ENCODE assay signal across 3 cellular contexts in the genomic region with DNA sequence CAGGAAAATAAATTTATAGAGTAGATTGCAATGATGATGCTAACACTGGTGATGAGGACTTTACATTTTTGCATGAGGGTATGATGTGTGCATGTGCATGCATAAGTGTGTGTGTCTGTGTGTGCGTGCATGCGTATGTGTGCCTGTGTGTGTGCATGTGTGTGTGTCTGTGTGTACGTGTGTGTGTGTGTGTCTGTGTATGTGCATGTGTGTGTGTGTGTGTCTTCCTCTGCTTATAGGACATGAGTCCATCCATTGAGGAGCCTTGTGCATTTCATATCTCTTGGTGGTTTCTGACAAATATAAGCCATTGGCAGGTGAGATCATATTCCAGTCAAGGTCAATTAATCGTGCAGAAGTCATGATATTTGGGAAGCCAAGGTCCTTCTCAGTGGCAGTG.
TF ChIP-seq lines count a peak whose summit lies in the region.

No MANE protein-coding gene starts in this region.

TF ChIP-seq in GM12891, 5 proteins besides CTCF, POLR2A, EP300 and RAD21:
- TF ChIP-seq PAX5 (IDR thresholded peaks at IDR 0.05; ENCODE audit: insufficient read depth, low read length, severe bottlenecking) (no peak), POU2F2 (IDR thresholded peaks at IDR 0.05; ENCODE audit: low read depth, low read length) (no peak), POLR2AphosphoS5 (IDR thresholded peaks at IDR 0.05; ENCODE audit: low read depth, low read length) (no peak), SPI1 (IDR thresholded peaks at IDR 0.05; ENCODE audit: low read depth, low read length) (no peak), TAF1 (IDR thresholded peaks at IDR 0.05; ENCODE audit: low read depth, low read length) (no peak)
TF ChIP-seq in GM12891: peak in this region for 0.

TF ChIP-seq in H1, 55 proteins besides CTCF, POLR2A, EP300 and RAD21 (continues in another document):
- TF ChIP-seq CHD1 (IDR thresholded peaks at IDR 0.05; ENCODE audit: low read depth, low read length) = no peak
- no peak for TF ChIP-seq CBX8 (IDR thresholded peaks at IDR 0.05; ENCODE audit: borderline replicate concordance, low read depth, low read length)
- TF ChIP-seq, protein P1, sequence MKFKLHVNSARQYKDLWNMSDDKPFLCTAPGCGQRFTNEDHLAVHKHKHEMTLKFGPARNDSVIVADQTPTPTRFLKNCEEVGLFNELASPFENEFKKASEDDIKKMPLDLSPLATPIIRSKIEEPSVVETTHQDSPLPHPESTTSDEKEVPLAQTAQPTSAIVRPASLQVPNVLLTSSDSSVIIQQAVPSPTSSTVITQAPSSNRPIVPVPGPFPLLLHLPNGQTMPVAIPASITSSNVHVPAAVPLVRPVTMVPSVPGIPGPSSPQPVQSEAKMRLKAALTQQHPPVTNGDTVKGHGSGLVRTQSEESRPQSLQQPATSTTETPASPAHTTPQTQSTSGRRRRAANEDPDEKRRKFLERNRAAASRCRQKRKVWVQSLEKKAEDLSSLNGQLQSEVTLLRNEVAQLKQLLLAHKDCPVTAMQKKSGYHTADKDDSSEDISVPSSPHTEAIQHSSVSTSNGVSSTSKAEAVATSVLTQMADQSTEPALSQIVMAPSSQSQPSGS (IDR thresholded peaks at IDR 0.05; ENCODE audit: low read length) = no peak
- TF ChIP-seq CEBPB (IDR thresholded peaks at IDR 0.05; ENCODE audit: low read depth, low read length) = no peak
- no peak for TF ChIP-seq PHF8 (conservative IDR thresholded peaks at IDR 0.05; ENCODE audit: low read depth, low read length)
- no peak for TF ChIP-seq CHD7 (IDR thresholded peaks at IDR 0.05; ENCODE audit: insufficient replicate concordance, low read length)
- TF ChIP-seq NANOG (IDR thresholded peaks at IDR 0.05; ENCODE audit: insufficient read depth, low read depth, low read length, poor library complexity, severe bottlenecking) = no peak
- TF ChIP-seq RXRA (IDR thresholded peaks at IDR 0.05; ENCODE audit: insufficient read depth, low read depth, low read length) = no peak
- no peak for TF ChIP-seq BRCA1 (IDR thresholded peaks at IDR 0.05; ENCODE audit: low read depth, low read length)
- no peak for TF ChIP-seq YY1 (IDR thresholded peaks at IDR 0.05; ENCODE audit: low read depth, low read length)
- no peak for TF ChIP-seq TAF1 (IDR thresholded peaks at IDR 0.05; ENCODE audit: low read depth, low read length)
- no peak for TF ChIP-seq EGR1 (IDR thresholded peaks at IDR 0.05; ENCODE audit: borderline replicate concordance, low read depth, low read length)
- TF ChIP-seq GTF2F1 (IDR thresholded peaks at IDR 0.05; ENCODE audit: borderline replicate concordance, low read depth, low read length) = no peak

TF ChIP-seq in SK-N-SH, 30 proteins besides CTCF, POLR2A, EP300 and RAD21:
- TF ChIP-seq RCOR1 (IDR thresholded peaks at IDR 0.05; ENCODE audit: low read length) (no peak), PBX3 (IDR thresholded peaks at IDR 0.05) (no peak), ELF1 (IDR thresholded peaks at IDR 0.05) (no peak), RFX5 (IDR thresholded peaks at IDR 0.05; ENCODE audit: low read length) (no peak), TCF12 (IDR thresholded peaks at IDR 0.05) (no peak), NFIC (IDR thresholded peaks at IDR 0.05; ENCODE audit: borderline replicate concordance) (no peak), YY1 (IDR thresholded peaks at IDR 0.05; ENCODE audit: low read depth) (no peak), FOXM1 (IDR thresholded peaks at IDR 0.05; ENCODE audit: low read depth) (no peak), TAF1 (IDR thresholded peaks at IDR 0.05; ENCODE audit: borderline replicate concordance, low read depth, low read length) (no peak), JUND (IDR thresholded peaks at IDR 0.05) (no peak), ZBTB33 (IDR thresholded peaks at IDR 0.05; ENCODE audit: borderline replicate concordance, low read depth) (no peak), MEF2A (IDR thresholded peaks at IDR 0.05; ENCODE audit: borderline replicate concordance, low read depth) (no peak)
- TF ChIP-seq, protein P2, sequence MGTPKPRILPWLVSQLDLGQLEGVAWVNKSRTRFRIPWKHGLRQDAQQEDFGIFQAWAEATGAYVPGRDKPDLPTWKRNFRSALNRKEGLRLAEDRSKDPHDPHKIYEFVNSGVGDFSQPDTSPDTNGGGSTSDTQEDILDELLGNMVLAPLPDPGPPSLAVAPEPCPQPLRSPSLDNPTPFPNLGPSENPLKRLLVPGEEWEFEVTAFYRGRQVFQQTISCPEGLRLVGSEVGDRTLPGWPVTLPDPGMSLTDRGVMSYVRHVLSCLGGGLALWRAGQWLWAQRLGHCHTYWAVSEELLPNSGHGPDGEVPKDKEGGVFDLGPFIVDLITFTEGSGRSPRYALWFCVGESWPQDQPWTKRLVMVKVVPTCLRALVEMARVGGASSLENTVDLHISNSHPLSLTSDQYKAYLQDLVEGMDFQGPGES (IDR thresholded peaks at IDR 0.05; ENCODE audit: low read depth, low read length) = no peak
- TF ChIP-seq, protein P3, sequence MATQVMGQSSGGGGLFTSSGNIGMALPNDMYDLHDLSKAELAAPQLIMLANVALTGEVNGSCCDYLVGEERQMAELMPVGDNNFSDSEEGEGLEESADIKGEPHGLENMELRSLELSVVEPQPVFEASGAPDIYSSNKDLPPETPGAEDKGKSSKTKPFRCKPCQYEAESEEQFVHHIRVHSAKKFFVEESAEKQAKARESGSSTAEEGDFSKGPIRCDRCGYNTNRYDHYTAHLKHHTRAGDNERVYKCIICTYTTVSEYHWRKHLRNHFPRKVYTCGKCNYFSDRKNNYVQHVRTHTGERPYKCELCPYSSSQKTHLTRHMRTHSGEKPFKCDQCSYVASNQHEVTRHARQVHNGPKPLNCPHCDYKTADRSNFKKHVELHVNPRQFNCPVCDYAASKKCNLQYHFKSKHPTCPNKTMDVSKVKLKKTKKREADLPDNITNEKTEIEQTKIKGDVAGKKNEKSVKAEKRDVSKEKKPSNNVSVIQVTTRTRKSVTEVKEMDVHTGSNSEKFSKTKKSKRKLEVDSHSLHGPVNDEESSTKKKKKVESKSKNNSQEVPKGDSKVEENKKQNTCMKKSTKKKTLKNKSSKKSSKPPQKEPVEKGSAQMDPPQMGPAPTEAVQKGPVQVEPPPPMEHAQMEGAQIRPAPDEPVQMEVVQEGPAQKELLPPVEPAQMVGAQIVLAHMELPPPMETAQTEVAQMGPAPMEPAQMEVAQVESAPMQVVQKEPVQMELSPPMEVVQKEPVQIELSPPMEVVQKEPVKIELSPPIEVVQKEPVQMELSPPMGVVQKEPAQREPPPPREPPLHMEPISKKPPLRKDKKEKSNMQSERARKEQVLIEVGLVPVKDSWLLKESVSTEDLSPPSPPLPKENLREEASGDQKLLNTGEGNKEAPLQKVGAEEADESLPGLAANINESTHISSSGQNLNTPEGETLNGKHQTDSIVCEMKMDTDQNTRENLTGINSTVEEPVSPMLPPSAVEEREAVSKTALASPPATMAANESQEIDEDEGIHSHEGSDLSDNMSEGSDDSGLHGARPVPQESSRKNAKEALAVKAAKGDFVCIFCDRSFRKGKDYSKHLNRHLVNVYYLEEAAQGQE (IDR thresholded peaks at IDR 0.05; ENCODE audit: low read depth, low read length) = no peak
- TF ChIP-seq, protein P4, sequence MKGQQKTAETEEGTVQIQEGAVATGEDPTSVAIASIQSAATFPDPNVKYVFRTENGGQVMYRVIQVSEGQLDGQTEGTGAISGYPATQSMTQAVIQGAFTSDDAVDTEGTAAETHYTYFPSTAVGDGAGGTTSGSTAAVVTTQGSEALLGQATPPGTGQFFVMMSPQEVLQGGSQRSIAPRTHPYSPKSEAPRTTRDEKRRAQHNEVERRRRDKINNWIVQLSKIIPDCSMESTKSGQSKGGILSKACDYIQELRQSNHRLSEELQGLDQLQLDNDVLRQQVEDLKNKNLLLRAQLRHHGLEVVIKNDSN (IDR thresholded peaks at IDR 0.05; ENCODE audit: borderline replicate concordance, low read depth) = no peak
